8 cellular contexts compared by ENCODE assay signal in the genomic region with DNA sequence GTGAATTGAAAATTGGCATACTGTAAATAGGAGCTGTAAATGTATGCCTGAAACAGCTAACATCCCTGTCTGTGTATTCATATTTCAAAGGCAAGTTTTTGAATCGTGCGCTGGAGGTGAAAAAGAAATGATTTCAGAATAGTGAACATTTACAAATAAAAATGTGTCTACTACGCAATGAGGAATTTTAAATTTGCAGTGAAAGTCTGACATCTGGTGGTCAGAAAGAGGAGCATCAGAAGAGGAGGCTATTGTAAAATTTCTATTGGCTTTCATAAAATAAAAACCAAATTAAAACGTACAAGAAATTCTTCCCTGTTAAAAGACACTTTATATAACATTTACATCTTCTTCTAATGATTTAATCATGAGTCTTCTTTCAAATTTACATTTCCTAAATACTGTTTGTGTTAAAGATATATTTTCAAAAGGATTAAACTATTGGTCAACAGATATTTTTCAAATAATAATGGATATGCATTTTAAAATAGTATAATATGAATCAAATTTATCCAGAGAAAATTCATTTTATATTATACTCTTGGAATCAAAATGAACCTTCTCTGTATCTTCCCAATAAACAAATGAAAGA.
A peak's percentile ranks its signal among the peaks of the same experiment; 100 is the strongest.
DNase-seq lines count a peak whose midpoint lies in the region; TF ChIP-seq lines count a peak whose summit lies in the region.

No MANE protein-coding gene starts in this region.

- H3K36me3 ChIP-seq in Loucy (ENCODE audit: insufficient read depth, low read length) (no peaks in the 10 kb centered on the region), transverse colon (no peaks in the 10 kb centered on the region)

- H3K9me3 ChIP-seq in Loucy (ENCODE audit: insufficient read depth, low read depth, low read length), result no peaks in the 10 kb centered on the region
- no peaks in the 10 kb centered on the region for H3K9me3 ChIP-seq in transverse colon

- no peaks in the 10 kb centered on the region for H3K36me3 Mint-ChIP-seq in glutamatergic neuron (ENCODE audit: unreplicated experiment)

- H3K4me3 Mint-ChIP-seq in glutamatergic neuron (ENCODE audit: unreplicated experiment), result no peak overlapping the region

- H3K4me1 Mint-ChIP-seq in glutamatergic neuron (ENCODE audit: low read depth, unreplicated experiment), result peaks cover 2% of the 10 kb centered on the region

- H3K27ac Mint-ChIP-seq in glutamatergic neuron (ENCODE audit: unreplicated experiment), result peak overlapping the region; percentile 2

- H3K9ac ChIP-seq in Loucy (ENCODE audit: low read depth, low read length, poor library complexity, severe bottlenecking), result no peak overlapping the region

- intact Hi-C loops in transverse colon (cut with DNase I; ENCODE audit: low total_unique reads), result no loop called here

- in situ Hi-C loops in transverse colon (cut with MboI; ENCODE audit: low pct_ligation_motif_present in 1 of 4, low pct_unique_long_range_greater_than_20kb in 1 of 4, low sequenced_read_pairs in 3 of 4), result no loop called here

- no peak overlapping the region for H3K27ac ChIP-seq in transverse colon

- H4K20me1 ChIP-seq in Loucy (ENCODE audit: insufficient read depth, low read length, poor library complexity, severe bottlenecking), result no peaks in the 10 kb centered on the region

- peaks cover 1% of the 10 kb centered on the region for H3K9me3 Mint-ChIP-seq in glutamatergic neuron (ENCODE audit: unreplicated experiment)

- 0 out of 2 replicates have a peak overlapping the region, but pooled peaks have one; percentile 3 for H2AFZ ChIP-seq in Loucy (ENCODE audit: low read length)

- H3K27me3 Mint-ChIP-seq in glutamatergic neuron (ENCODE audit: unreplicated experiment), result no peaks in the 10 kb centered on the region

- no peak for TF ChIP-seq EP300 in transverse colon (IDR thresholded peaks at IDR 0.05; ENCODE audit: low read depth)

- H3F3A ChIP-seq in Loucy (ENCODE audit: low read depth), result no peaks in the 10 kb centered on the region

- H3K27me3 ChIP-seq in Loucy (ENCODE audit: insufficient read depth, low read length, poor library complexity, severe bottlenecking), result no peaks in the 10 kb centered on the region
- peaks cover 55% of the 10 kb centered on the region for H3K27me3 ChIP-seq in transverse colon

- no peak for TF ChIP-seq POLR2A in transverse colon (IDR thresholded peaks at IDR 0.05)

- no peaks in the 10 kb centered on the region for H3K4me1 ChIP-seq in Loucy (ENCODE audit: insufficient read depth, low read length, poor library complexity, severe bottlenecking)
- H3K4me1 ChIP-seq in transverse colon, result no peaks in the 10 kb centered on the region

- H3K4me2 ChIP-seq in Loucy (ENCODE audit: low read depth, low read length, poor library complexity, severe bottlenecking), result no peak overlapping the region

- H3K79me2 ChIP-seq in Loucy (ENCODE audit: insufficient read depth, low read length), result no peaks in the 10 kb centered on the region

- no peak overlapping the region for H3K4me3 ChIP-seq in Loucy (ENCODE audit: low read length, poor library complexity, severe bottlenecking)
- H3K4me3 ChIP-seq in transverse colon, result no peak overlapping the region

- 0 to 2% methylated on average over 4 of the region's 4 CpGs for WGBS in transverse colon (ENCODE audit: low coverage in 1 of 2), 2 donors

- no peaks in the 10 kb centered on the region for H3K9me2 ChIP-seq in Loucy (replicated peaks; ENCODE audit: low read depth, low read length)

- TF ChIP-seq CTCF in GM12874 (IDR thresholded peaks at IDR 0.05; ENCODE audit: insufficient read depth, low read depth, low read length), result peak; percentile 41
- peak; percentile 90 for TF ChIP-seq CTCF in Loucy (conservative IDR thresholded peaks at IDR 0.05; ENCODE audit: low read length)
- peak; percentile 80 for TF ChIP-seq CTCF in glutamatergic neuron (IDR thresholded peaks at IDR 0.05; ENCODE audit: partially characterized antibody, unreplicated experiment)
- peak; percentile 58 to 74 (median 62) for TF ChIP-seq CTCF in transverse colon (IDR thresholded peaks at IDR 0.05)

- DNase-seq in A172 (ENCODE audit: low spot score) (peak; percentile 49), SKM-1 (lab: John Stamatoyannopoulos, UW; ENCODE audit: unreplicated experiment) (peak; percentile 53), glutamatergic neuron (no peak), transverse colon (no peak), nucleus accumbens (lab: John Stamatoyannopoulos, UW) (no peak)
- no peak for DNase-seq in activated CD4-positive, CD25-positive, alpha-beta regulatory T cell (lab: John Stamatoyannopoulos, UW)

Comparison
In these comparisons a context has a peak if more than half of its experiments do, and no peak if none do; other contexts are left out.
1. DNase-seq: peak in A172 (single experiment) and SKM-1 (single experiment); none in glutamatergic neuron (single experiment), transverse colon (single experiment), nucleus accumbens (0 of 56) and activated CD4-positive, CD25-positive, alpha-beta regulatory T cell (0 of 4).
2. Peak in every context shown above with its lines, with median percentiles within 50 percentile points of each other: CTCF ChIP-seq.